In the genomic region with DNA sequence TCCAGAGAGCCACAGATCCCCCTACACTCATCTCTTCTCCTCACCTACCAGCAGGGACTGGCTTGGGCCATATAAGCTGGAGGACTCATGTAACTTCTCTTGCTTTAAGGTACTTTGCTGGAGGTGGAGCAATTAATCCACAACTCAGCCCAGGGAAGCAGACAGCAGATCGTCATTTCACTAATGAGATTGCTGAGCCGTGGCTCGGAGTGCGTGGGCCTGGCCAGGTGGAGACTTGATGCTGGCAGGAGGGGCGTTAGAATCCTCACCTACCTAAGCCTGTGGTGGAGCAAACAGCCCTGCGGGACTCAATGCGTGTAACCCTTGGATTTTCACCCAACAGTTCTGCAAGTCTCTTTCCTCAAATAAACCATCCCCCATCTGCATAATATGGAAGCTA, we compare ENCODE assay signal across 16 cellular contexts.
DNase-seq lines count a peak whose midpoint lies in the region; ATAC-seq and TF ChIP-seq lines count a peak whose summit lies in the region.
"Had no signal": no experiment of that assay in that cellular context is flagged by ENCODE, and none has a peak within 500 bp of the region (broad histone marks: within the 10 kb centered on the region; RNA-seq: fewer than 3 reads in every experiment).

No MANE protein-coding gene starts in this region.

- H3K79me2 ChIP-seq in mesendoderm (ENCODE audit: control insufficient read depth, insufficient read depth, low read length), result no peaks in the 10 kb centered on the region

- WGBS in mesendoderm (ENCODE audit: extremely low coverage, insufficient coverage, low lambda C conversion rate), result no CpG with 5 or more reads among the region's 7 CpGs

- H3K27me3 ChIP-seq in mesendoderm (ENCODE audit: insufficient read depth, low read length, poor library complexity), result no peaks in the 10 kb centered on the region

- DNase-seq in activated CD4-positive, alpha-beta T cell treated with anti-CD3 and anti-CD28 coated beads, Interleukin-2, amount 10 ng/mL, durations not matched to agents 24 days and 14 days, result peak; percentile 37
- DNase-seq in activated CD4-positive, alpha-beta T cell treated with anti-CD3 and anti-CD28 coated beads for 48 hours, result no peak
- peak; percentile 80 for DNase-seq in cerebellum (ENCODE audit: low spot score)
- peak; percentile 60 for DNase-seq in mesendoderm
- no peak for DNase-seq in GM10248 (ENCODE audit: extremely low spot score)
- DNase-seq in foreskin fibroblast, result no peak
- DNase-seq: AML-193; Caco-2; CD4-positive, alpha-beta T cell; GF-D8; H9 had no signal

- H3K4me1 ChIP-seq in mesendoderm (ENCODE audit: control insufficient read depth, low read depth, low read length), result peaks cover 33% of the 10 kb centered on the region
- H3K4me1 ChIP-seq: Caco-2 had no signal

- POLR2A ChIA-PET in GM10248 (lab: Yijun Ruan, JAX), result no interaction called here

- no peak overlapping the region for H3K9ac ChIP-seq in mesendoderm (ENCODE audit: low read length)

- peak overlapping the region; percentile 93 for H2AK5ac ChIP-seq in mesendoderm (ENCODE audit: low read length)

- no peak overlapping the region for H2BK15ac ChIP-seq in mesendoderm (replicated peaks; ENCODE audit: low read depth)

- H3K79me1 ChIP-seq in mesendoderm (ENCODE audit: low read length), result no peaks in the 10 kb centered on the region

- H3K36me3 ChIP-seq in mesendoderm (ENCODE audit: control insufficient read depth, insufficient read depth, low read length), result no peaks in the 10 kb centered on the region

- intact Hi-C loops in activated CD4-positive, alpha-beta T cell treated with anti-CD3 and anti-CD28 coated beads, Interleukin-2, amount 10 ng/mL, durations not matched to agents 24 days and 14 days (cut with micrococcal nuclease), result no loop called here

- H4K5ac ChIP-seq in mesendoderm (ENCODE audit: low read length), result no peak overlapping the region

- no peaks in the 10 kb centered on the region for H3K4me1 Mint-ChIP-seq in activated CD4-positive, alpha-beta T cell treated with anti-CD3 and anti-CD28 coated beads, Interleukin-2, amount 10 ng/mL, durations not matched to agents 24 days and 14 days

- H3K4me3 Mint-ChIP-seq in activated CD4-positive, alpha-beta T cell treated with anti-CD3 and anti-CD28 coated beads, Interleukin-2, amount 10 ng/mL, durations not matched to agents 24 days and 14 days, result no peak overlapping the region
- H3K4me3 Mint-ChIP-seq: CD4-positive, alpha-beta T cell; H9 had no signal

- H3K23ac ChIP-seq in mesendoderm (ENCODE audit: low read length), result no peak overlapping the region

- no peak for ATAC-seq in GM21423 (IDR thresholded peaks at IDR 0.05; ENCODE audit: unreplicated experiment)
- ATAC-seq: A549, GM12878 had no signal

- peaks cover 17% of the 10 kb centered on the region for H3K27me3 Mint-ChIP-seq in activated CD4-positive, alpha-beta T cell treated with anti-CD3 and anti-CD28 coated beads, Interleukin-2, amount 10 ng/mL, durations not matched to agents 24 days and 14 days
- H3K27me3 Mint-ChIP-seq: CD4-positive, alpha-beta T cell had no signal

- no peak overlapping the region for H4K8ac ChIP-seq in mesendoderm (ENCODE audit: low read depth, low read length)

- no peak overlapping the region for H3K27ac ChIP-seq in mesendoderm (ENCODE audit: low read depth, low read length)
- H3K27ac ChIP-seq: 22Rv1, A549, C4-2B had no signal

- no peaks in the 10 kb centered on the region for H3K36me3 Mint-ChIP-seq in activated CD4-positive, alpha-beta T cell treated with anti-CD3 and anti-CD28 coated beads, Interleukin-2, amount 10 ng/mL, durations not matched to agents 24 days and 14 days (ENCODE audit: low read depth)

- H3K18ac ChIP-seq in mesendoderm (ENCODE audit: low read length), result no peak overlapping the region

- no peak overlapping the region for H3K27ac Mint-ChIP-seq in activated CD4-positive, alpha-beta T cell treated with anti-CD3 and anti-CD28 coated beads, Interleukin-2, amount 10 ng/mL, durations not matched to agents 24 days and 14 days
- H3K27ac Mint-ChIP-seq: CD4-positive, alpha-beta T cell had no signal

- H3K4me2 ChIP-seq in mesendoderm (ENCODE audit: low read length), result no peak overlapping the region
- H3K4me2 ChIP-seq: A549 had no signal

- no peak for TF ChIP-seq CTCF in GM10248 (IDR thresholded peaks at IDR 0.05; ENCODE audit: control extremely low read depth, extremely low read depth, low read depth, missing control alignments)
- no peak for TF ChIP-seq CTCF in foreskin fibroblast (IDR thresholded peaks at IDR 0.05; ENCODE audit: low read depth, low read length)

- no peak overlapping the region for H3K4me3 ChIP-seq in mesendoderm (ENCODE audit: low read length)
- H3K4me3 ChIP-seq in foreskin fibroblast (ENCODE audit: low read depth in 1 of 2, low read length in 2 of 2), result no peak overlapping the region
- H3K4me3 ChIP-seq: A549, GM12878 had no signal

- peak overlapping the region; percentile 65 for H2BK5ac ChIP-seq in mesendoderm (ENCODE audit: low read length)

- no peak overlapping the region for H2BK120ac ChIP-seq in mesendoderm (ENCODE audit: low read depth, low read length)

- CTCF ChIA-PET in GM10248 (lab: Yijun Ruan, JAX), result interaction anchor here (3.3 kb wide), 1 partner anchor 11 kb away, joined by 10 read pairs; no protein-coding TSS in a partner anchor

- H3K4ac ChIP-seq in mesendoderm (ENCODE audit: low read depth, low read length), result no peak overlapping the region

- peak overlapping the region; percentile 63 for H3K56ac ChIP-seq in mesendoderm (ENCODE audit: low read length)

- H3K9me3 Mint-ChIP-seq in activated CD4-positive, alpha-beta T cell treated with anti-CD3 and anti-CD28 coated beads, Interleukin-2, amount 10 ng/mL, durations not matched to agents 24 days and 14 days, result no peaks in the 10 kb centered on the region
- H3K9me3 Mint-ChIP-seq: CD4-positive, alpha-beta T cell; H9 had no signal

Comparison
In these comparisons a context has a peak if more than half of its experiments do, and no peak if none do; other contexts are left out.
1. DNase-seq: peak in activated CD4-positive, alpha-beta T cell treated with anti-CD3 and anti-CD28 coated beads, Interleukin-2, amount 10 ng/mL, durations not matched to agents 24 days and 14 days (single experiment), cerebellum (single experiment) and mesendoderm (single experiment); none in activated CD4-positive, alpha-beta T cell treated with anti-CD3 and anti-CD28 coated beads for 48 hours (single experiment), GM10248 (single experiment) and foreskin fibroblast (0 of 2).